1 cellular context compared by ENCODE assay signal in the genomic region with DNA sequence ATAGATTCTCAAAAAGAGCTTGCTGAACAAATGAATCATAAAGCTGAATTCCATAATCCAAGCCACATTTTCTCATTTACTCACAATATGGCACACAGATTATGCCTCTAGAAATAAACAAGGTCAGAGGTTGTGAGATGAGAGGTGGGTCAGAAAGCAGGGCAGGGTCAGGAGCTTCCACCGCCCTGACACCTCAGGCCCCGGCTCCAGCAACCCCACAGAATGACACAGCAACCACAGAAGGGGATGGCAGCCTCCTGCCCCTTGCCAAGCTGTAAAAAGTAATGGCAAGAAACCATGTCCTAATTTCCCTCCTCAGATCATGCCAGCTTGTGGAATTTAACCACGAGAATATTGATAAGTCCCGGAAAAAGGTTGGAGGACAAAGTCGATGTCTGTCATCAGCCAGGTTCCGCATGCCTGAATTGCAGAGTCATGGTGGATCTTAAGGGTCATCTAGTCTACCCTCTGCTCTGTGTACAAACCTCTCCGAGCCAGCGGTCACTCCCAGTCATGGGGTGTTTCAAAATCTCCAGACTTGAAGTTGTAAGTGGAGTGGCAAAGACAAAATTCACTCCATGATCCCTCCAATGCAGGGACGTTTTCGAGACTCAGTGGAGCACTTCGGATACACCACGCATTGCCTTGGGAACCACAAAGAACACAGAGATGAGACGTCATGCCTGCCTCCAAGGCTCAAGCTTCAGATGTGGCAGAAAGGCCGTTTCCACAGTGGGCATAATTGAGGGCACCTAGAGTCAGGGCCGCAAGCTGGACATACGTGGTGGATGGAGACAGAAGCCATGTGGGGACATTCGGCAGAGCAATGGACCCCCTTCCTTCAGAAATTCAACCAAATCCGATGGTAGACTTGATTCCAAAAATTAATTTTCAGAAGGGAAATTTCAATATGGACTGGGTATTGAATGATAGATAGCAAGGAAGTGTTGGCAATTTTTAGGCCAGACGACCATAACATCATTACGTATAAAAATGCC.
A peak's percentile ranks its signal among the peaks of the same experiment; 100 is the strongest.
TF ChIP-seq lines count a peak whose summit lies in the region.

No MANE protein-coding gene starts in this region.

TF ChIP-seq in HepG2, 621 proteins besides CTCF, POLR2A, EP300 and RAD21 (continued from another document and continues in another):
- TF ChIP-seq, protein P1, sequence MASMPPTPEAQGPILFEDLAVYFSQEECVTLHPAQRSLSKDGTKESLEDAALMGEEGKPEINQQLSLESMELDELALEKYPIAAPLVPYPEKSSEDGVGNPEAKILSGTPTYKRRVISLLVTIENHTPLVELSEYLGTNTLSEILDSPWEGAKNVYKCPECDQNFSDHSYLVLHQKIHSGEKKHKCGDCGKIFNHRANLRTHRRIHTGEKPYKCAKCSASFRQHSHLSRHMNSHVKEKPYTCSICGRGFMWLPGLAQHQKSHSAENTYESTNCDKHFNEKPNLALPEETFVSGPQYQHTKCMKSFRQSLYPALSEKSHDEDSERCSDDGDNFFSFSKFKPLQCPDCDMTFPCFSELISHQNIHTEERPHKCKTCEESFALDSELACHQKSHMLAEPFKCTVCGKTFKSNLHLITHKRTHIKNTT (CRISPR knock-in tag; IDR thresholded peaks at IDR 0.05), result no peak
- 0 out of 2 replicates have a peak, but pooled peaks have one; percentile 58 for TF ChIP-seq KDM3A (CRISPR knock-in tag; IDR thresholded peaks at IDR 0.05; ENCODE audit: low read depth)
- no peak for TF ChIP-seq ZNF737 (CRISPR knock-in tag; IDR thresholded peaks at IDR 0.05; ENCODE audit: borderline replicate concordance)
- no peak for TF ChIP-seq SPEN (CRISPR knock-in tag; IDR thresholded peaks at IDR 0.05; ENCODE audit: low read depth)
- TF ChIP-seq, protein P2, sequence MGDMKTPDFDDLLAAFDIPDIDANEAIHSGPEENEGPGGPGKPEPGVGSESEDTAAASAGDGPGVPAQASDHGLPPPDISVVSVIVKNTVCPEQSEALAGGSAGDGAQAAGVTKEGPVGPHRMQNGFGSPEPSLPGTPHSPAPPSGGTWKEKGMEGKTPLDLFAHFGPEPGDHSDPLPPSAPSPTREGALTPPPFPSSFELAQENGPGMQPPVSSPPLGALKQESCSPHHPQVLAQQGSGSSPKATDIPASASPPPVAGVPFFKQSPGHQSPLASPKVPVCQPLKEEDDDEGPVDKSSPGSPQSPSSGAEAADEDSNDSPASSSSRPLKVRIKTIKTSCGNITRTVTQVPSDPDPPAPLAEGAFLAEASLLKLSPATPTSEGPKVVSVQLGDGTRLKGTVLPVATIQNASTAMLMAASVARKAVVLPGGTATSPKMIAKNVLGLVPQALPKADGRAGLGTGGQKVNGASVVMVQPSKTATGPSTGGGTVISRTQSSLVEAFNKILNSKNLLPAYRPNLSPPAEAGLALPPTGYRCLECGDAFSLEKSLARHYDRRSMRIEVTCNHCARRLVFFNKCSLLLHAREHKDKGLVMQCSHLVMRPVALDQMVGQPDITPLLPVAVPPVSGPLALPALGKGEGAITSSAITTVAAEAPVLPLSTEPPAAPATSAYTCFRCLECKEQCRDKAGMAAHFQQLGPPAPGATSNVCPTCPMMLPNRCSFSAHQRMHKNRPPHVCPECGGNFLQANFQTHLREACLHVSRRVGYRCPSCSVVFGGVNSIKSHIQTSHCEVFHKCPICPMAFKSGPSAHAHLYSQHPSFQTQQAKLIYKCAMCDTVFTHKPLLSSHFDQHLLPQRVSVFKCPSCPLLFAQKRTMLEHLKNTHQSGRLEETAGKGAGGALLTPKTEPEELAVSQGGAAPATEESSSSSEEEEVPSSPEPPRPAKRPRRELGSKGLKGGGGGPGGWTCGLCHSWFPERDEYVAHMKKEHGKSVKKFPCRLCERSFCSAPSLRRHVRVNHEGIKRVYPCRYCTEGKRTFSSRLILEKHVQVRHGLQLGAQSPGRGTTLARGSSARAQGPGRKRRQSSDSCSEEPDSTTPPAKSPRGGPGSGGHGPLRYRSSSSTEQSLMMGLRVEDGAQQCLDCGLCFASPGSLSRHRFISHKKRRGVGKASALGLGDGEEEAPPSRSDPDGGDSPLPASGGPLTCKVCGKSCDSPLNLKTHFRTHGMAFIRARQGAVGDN (CRISPR knock-in tag; IDR thresholded peaks at IDR 0.05), result peak; percentile 91
- TF ChIP-seq RFX3 (CRISPR knock-in tag; IDR thresholded peaks at IDR 0.05), result no peak
- no peak for TF ChIP-seq TBP (CRISPR knock-in tag; IDR thresholded peaks at IDR 0.05)
- TF ChIP-seq ZFP36 (IDR thresholded peaks at IDR 0.05; ENCODE audit: borderline replicate concordance, low read depth, low read length, partially characterized antibody), result no peak
- TF ChIP-seq ZNF180 (CRISPR knock-in tag; IDR thresholded peaks at IDR 0.05; ENCODE audit: borderline replicate concordance, low read depth), result no peak
- TF ChIP-seq U2AF2 (IDR thresholded peaks at IDR 0.05; ENCODE audit: low read depth, low read length), result no peak
- peak; percentile 94 for TF ChIP-seq FOSL2 (CRISPR knock-in tag; IDR thresholded peaks at IDR 0.05)
- TF ChIP-seq PTBP1 (IDR thresholded peaks at IDR 0.05; ENCODE audit: low read depth, low read length, poor library complexity, severe bottlenecking), result no peak
- TF ChIP-seq ATF7 (IDR thresholded peaks at IDR 0.05), result no peak
- peak; percentile 82 for TF ChIP-seq ATF7 (CRISPR knock-in tag; IDR thresholded peaks at IDR 0.05)
- TF ChIP-seq ZZZ3 (CRISPR knock-in tag; IDR thresholded peaks at IDR 0.05; ENCODE audit: borderline replicate concordance), result peak; percentile 36; the same call in 1 of the 2 replicates
- no peak; the same call in 1 of the 2 replicates for TF ChIP-seq HMG20B (CRISPR knock-in tag; conservative IDR thresholded peaks at IDR 0.05)
- TF ChIP-seq SIX4 (CRISPR knock-in tag; IDR thresholded peaks at IDR 0.05), result 0 out of 2 replicates have a peak, but pooled peaks have one; percentile 33
- TF ChIP-seq FOSL1 (CRISPR knock-in tag; IDR thresholded peaks at IDR 0.05; ENCODE audit: borderline replicate concordance), result peak; percentile 67; the same call in 1 of the 2 replicates
- TF ChIP-seq, protein P3, sequence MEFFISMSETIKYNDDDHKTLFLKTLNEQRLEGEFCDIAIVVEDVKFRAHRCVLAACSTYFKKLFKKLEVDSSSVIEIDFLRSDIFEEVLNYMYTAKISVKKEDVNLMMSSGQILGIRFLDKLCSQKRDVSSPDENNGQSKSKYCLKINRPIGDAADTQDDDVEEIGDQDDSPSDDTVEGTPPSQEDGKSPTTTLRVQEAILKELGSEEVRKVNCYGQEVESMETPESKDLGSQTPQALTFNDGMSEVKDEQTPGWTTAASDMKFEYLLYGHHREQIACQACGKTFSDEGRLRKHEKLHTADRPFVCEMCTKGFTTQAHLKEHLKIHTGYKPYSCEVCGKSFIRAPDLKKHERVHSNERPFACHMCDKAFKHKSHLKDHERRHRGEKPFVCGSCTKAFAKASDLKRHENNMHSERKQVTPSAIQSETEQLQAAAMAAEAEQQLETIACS (CRISPR knock-in tag; IDR thresholded peaks at IDR 0.05), result no peak
- TF ChIP-seq, protein P4, sequence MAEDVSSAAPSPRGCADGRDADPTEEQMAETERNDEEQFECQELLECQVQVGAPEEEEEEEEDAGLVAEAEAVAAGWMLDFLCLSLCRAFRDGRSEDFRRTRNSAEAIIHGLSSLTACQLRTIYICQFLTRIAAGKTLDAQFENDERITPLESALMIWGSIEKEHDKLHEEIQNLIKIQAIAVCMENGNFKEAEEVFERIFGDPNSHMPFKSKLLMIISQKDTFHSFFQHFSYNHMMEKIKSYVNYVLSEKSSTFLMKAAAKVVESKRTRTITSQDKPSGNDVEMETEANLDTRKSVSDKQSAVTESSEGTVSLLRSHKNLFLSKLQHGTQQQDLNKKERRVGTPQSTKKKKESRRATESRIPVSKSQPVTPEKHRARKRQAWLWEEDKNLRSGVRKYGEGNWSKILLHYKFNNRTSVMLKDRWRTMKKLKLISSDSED (CRISPR knock-in tag; IDR thresholded peaks at IDR 0.05), result no peak
- TF ChIP-seq DNMT3B (CRISPR knock-in tag; conservative IDR thresholded peaks at IDR 0.05), result no peak
- TF ChIP-seq, protein P5, sequence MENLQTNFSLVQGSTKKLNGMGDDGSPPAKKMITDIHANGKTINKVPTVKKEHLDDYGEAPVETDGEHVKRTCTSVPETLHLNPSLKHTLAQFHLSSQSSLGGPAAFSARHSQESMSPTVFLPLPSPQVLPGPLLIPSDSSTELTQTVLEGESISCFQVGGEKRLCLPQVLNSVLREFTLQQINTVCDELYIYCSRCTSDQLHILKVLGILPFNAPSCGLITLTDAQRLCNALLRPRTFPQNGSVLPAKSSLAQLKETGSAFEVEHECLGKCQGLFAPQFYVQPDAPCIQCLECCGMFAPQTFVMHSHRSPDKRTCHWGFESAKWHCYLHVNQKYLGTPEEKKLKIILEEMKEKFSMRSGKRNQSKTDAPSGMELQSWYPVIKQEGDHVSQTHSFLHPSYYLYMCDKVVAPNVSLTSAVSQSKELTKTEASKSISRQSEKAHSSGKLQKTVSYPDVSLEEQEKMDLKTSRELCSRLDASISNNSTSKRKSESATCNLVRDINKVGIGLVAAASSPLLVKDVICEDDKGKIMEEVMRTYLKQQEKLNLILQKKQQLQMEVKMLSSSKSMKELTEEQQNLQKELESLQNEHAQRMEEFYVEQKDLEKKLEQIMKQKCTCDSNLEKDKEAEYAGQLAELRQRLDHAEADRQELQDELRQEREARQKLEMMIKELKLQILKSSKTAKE (CRISPR knock-in tag; IDR thresholded peaks at IDR 0.05; ENCODE audit: borderline replicate concordance), result peak; percentile 79; the same call in 1 of the 2 replicates
- TF ChIP-seq SP2 (CRISPR knock-in tag; IDR thresholded peaks at IDR 0.05), result no peak
- TF ChIP-seq SRSF4 (IDR thresholded peaks at IDR 0.05; ENCODE audit: low read depth, low read length, poor library complexity, severe bottlenecking), result no peak
- TF ChIP-seq ARNT2 (CRISPR knock-in tag; IDR thresholded peaks at IDR 0.05; ENCODE audit: low read depth), result 0 out of 2 replicates have a peak, but pooled peaks have one; percentile 59
- no peak for TF ChIP-seq PCBP2 (optimal IDR thresholded peaks at IDR 0.05; ENCODE audit: low read depth, low read length, poor library complexity, severe bottlenecking)
- no peak for TF ChIP-seq RBM39 (IDR thresholded peaks at IDR 0.05; ENCODE audit: low read depth, low read length, poor library complexity, severe bottlenecking)
- 0 out of 2 replicates have a peak, but pooled peaks have one; percentile 42 for TF ChIP-seq KDM2A (CRISPR knock-in tag; IDR thresholded peaks at IDR 0.05; ENCODE audit: borderline replicate concordance, low read depth)
- TF ChIP-seq TBL1XR1 (IDR thresholded peaks at IDR 0.05; ENCODE audit: borderline replicate concordance, low read length, partially characterized antibody), result peak; percentile 25
- TF ChIP-seq ZKSCAN8 (CRISPR knock-in tag; IDR thresholded peaks at IDR 0.05; ENCODE audit: borderline replicate concordance), result 0 out of 2 replicates have a peak, but pooled peaks have one; percentile 49
- TF ChIP-seq PPARG (CRISPR knock-in tag; conservative IDR thresholded peaks at IDR 0.05), result peak; percentile 48; the same call in 1 of the 2 replicates
- TF ChIP-seq, protein P6, sequence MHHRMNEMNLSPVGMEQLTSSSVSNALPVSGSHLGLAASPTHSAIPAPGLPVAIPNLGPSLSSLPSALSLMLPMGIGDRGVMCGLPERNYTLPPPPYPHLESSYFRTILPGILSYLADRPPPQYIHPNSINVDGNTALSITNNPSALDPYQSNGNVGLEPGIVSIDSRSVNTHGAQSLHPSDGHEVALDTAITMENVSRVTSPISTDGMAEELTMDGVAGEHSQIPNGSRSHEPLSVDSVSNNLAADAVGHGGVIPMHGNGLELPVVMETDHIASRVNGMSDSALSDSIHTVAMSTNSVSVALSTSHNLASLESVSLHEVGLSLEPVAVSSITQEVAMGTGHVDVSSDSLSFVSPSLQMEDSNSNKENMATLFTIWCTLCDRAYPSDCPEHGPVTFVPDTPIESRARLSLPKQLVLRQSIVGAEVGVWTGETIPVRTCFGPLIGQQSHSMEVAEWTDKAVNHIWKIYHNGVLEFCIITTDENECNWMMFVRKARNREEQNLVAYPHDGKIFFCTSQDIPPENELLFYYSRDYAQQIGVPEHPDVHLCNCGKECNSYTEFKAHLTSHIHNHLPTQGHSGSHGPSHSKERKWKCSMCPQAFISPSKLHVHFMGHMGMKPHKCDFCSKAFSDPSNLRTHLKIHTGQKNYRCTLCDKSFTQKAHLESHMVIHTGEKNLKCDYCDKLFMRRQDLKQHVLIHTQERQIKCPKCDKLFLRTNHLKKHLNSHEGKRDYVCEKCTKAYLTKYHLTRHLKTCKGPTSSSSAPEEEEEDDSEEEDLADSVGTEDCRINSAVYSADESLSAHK (CRISPR knock-in tag; IDR thresholded peaks at IDR 0.05; ENCODE audit: borderline replicate concordance), result no peak
- TF ChIP-seq ZFY (CRISPR knock-in tag; IDR thresholded peaks at IDR 0.05), result no peak; the same call in 1 of the 2 replicates
- TF ChIP-seq, protein P7, sequence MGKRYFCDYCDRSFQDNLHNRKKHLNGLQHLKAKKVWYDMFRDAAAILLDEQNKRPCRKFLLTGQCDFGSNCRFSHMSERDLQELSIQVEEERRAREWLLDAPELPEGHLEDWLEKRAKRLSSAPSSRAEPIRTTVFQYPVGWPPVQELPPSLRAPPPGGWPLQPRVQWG (CRISPR knock-in tag; IDR thresholded peaks at IDR 0.05; ENCODE audit: borderline replicate concordance, low read depth), result no peak
- TF ChIP-seq DMAP1 (CRISPR knock-in tag; IDR thresholded peaks at IDR 0.05), result 0 out of 2 replicates have a peak, but pooled peaks have one; percentile 50
- TF ChIP-seq ZIK1 (CRISPR knock-in tag; IDR thresholded peaks at IDR 0.05; ENCODE audit: borderline replicate concordance, low read depth), result no peak
- TF ChIP-seq, protein P8, sequence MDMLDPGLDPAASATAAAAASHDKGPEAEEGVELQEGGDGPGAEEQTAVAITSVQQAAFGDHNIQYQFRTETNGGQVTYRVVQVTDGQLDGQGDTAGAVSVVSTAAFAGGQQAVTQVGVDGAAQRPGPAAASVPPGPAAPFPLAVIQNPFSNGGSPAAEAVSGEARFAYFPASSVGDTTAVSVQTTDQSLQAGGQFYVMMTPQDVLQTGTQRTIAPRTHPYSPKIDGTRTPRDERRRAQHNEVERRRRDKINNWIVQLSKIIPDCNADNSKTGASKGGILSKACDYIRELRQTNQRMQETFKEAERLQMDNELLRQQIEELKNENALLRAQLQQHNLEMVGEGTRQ (IDR thresholded peaks at IDR 0.05; ENCODE audit: low read depth, low read length), result no peak
- TF ChIP-seq, protein P8 (CRISPR knock-in tag; IDR thresholded peaks at IDR 0.05; ENCODE audit: borderline replicate concordance), result no peak; the same call in 1 of the 2 replicates
- peak; percentile 68; the same call in 1 of the 2 replicates for TF ChIP-seq ELF4 (CRISPR knock-in tag; IDR thresholded peaks at IDR 0.05; ENCODE audit: borderline replicate concordance)
- no peak for TF ChIP-seq ZNF432 (CRISPR knock-in tag; IDR thresholded peaks at IDR 0.05; ENCODE audit: borderline replicate concordance)
